ENCODE assay signal across 18 cellular contexts in genomic region chr17:62860962-62861873, GRCh38. TPM values are rescaled to one million over a fixed set of nuclear protein-coding genes. Genes with fewer than 3 reads are reported as not detected.
DNase-seq lines count a peak whose midpoint lies in the region; ATAC-seq and TF ChIP-seq lines count a peak whose summit lies in the region.
"Had no signal": no experiment of that assay in that cellular context is flagged by ENCODE, and none has a peak within 500 bp of the region (broad histone marks: within the 10 kb centered on the region; RNA-seq: fewer than 3 reads in every experiment).

No MANE protein-coding gene starts in this region.

- POLR2A ChIA-PET in HEK293 (lab: Yijun Ruan, JAX) (no interaction called here), Panc1 (lab: Charles Lee) (no interaction called here)

- no peaks in the 10 kb centered on the region for H4K20me1 ChIP-seq in hepatocyte (ENCODE audit: insufficient read depth, poor library complexity, severe bottlenecking)

- intact Hi-C loops in Panc1 (cut with micrococcal nuclease; ENCODE audit: unreplicated experiment): no loop called here
- intact Hi-C loops in breast epithelium (cut with DNase I; ENCODE audit: low total_unique reads): no loop called here

- H3K9me3 ChIP-seq in HEK293 (ENCODE audit: control insufficient read depth, insufficient read depth, low read depth, low read length) (no peaks in the 10 kb centered on the region), Panc1 (ENCODE audit: control insufficient read depth, insufficient read depth, low read depth, low read length) (no peaks in the 10 kb centered on the region), hepatocyte (ENCODE audit: low read depth) (no peaks in the 10 kb centered on the region), breast epithelium (no peaks in the 10 kb centered on the region)
- H3K9me3 ChIP-seq: gastrocnemius medialis had no signal

- H3K27ac ChIP-seq in HEK293 (ENCODE audit: extremely low read depth, low read depth, low read length) (0 out of 2 replicates have a peak overlapping the region, but pooled peaks have one; percentile 8), Panc1 (ENCODE audit: low read length) (no peak overlapping the region), hepatocyte (peak overlapping the region; percentile 71), breast epithelium (no peak overlapping the region)
- H3K27ac ChIP-seq: gastrocnemius medialis had no signal

- CTCF ChIA-PET in HEK293 (lab: Yijun Ruan, JAX) (no interaction called here), Panc1 (lab: Charles Lee) (interaction anchor here (0.6 kb wide), 1 partner anchor 23 kb away, joined by 5 read pairs; no protein-coding TSS in a partner anchor)

- H3K27me3 ChIP-seq in Panc1 (ENCODE audit: control insufficient read depth, insufficient read depth, low read length) (no peaks in the 10 kb centered on the region), hepatocyte (no peaks in the 10 kb centered on the region), breast epithelium (no peaks in the 10 kb centered on the region)
- H3K27me3 ChIP-seq: gastrocnemius medialis had no signal

- TF ChIP-seq CTCF in HEK293 (tag by site-specific recombination; IDR thresholded peaks at IDR 0.05): no peak
- no peak for TF ChIP-seq CTCF in Panc1 (IDR thresholded peaks at IDR 0.05)
- TF ChIP-seq CTCF in hepatocyte (IDR thresholded peaks at IDR 0.05; ENCODE audit: poor library complexity): no peak
- no peak for TF ChIP-seq CTCF in breast epithelium (IDR thresholded peaks at IDR 0.05)

- no peaks in the 10 kb centered on the region for H3K79me2 ChIP-seq in hepatocyte

- no peak for TF ChIP-seq POLR2A in breast epithelium (IDR thresholded peaks at IDR 0.05)

- H3K4me1 ChIP-seq in HEK293 (ENCODE audit: control insufficient read depth, insufficient read depth, low read length) (no peaks in the 10 kb centered on the region), Panc1 (ENCODE audit: control insufficient read depth, insufficient read depth, low read length) (no peaks in the 10 kb centered on the region), hepatocyte (ENCODE audit: insufficient read depth) (no peaks in the 10 kb centered on the region), breast epithelium (no peaks in the 10 kb centered on the region)
- H3K4me1 ChIP-seq: gastrocnemius medialis had no signal

- H3K36me3 ChIP-seq in HEK293 (ENCODE audit: control insufficient read depth in 2 of 2, insufficient read depth in 1 of 2, low read length in 2 of 2) (no peaks in the 10 kb centered on the region), Panc1 (ENCODE audit: control insufficient read depth, insufficient read depth, low read length) (no peaks in the 10 kb centered on the region), hepatocyte (replicated peaks; ENCODE audit: insufficient read depth, low read depth) (no peaks in the 10 kb centered on the region), breast epithelium (no peaks in the 10 kb centered on the region)
- H3K36me3 ChIP-seq: gastrocnemius medialis had no signal

- in situ Hi-C loops in Panc1 (cut with HindIII; ENCODE audit: low pct_unique_long_range_greater_than_20kb, low sequenced_read_pairs): no loop called here

- ATAC-seq in Panc1 (peak; percentile 33; the same call in 1 of the 2 replicates), HG02642 (IDR thresholded peaks at IDR 0.05; ENCODE audit: poor library complexity, unreplicated experiment) (no peak)
- ATAC-seq: activated CD8-positive, alpha-beta T cell treated with anti-CD3 and anti-CD28 coated beads, Interleukin-2, amount 10 ng/mL, durations not matched to agents 7 days and 5 days; gastrocnemius medialis; HepG2 had no signal

- H2AFZ ChIP-seq in hepatocyte: no peak overlapping the region

- WGBS in hepatocyte (ENCODE audit: low lambda C conversion rate, missing lambda C conversion rate): 50% methylated on average over 8 of the region's 8 CpGs

- H3K4me3 ChIP-seq in HEK293 (ENCODE audit: low read depth, low read length): no peak overlapping the region
- H3K4me3 ChIP-seq in Panc1 (ENCODE audit: low read depth in 2 of 2, low read length in 2 of 2): no peak overlapping the region
- H3K4me3 ChIP-seq in hepatocyte: no peak overlapping the region
- no peak overlapping the region for H3K4me3 ChIP-seq in skeletal muscle cell (ENCODE audit: low read depth, low read length)
- no peak overlapping the region for H3K4me3 ChIP-seq in breast epithelium
- H3K4me3 ChIP-seq: gastrocnemius medialis had no signal

- DNase-seq in Panc1 (ENCODE audit: low read depth, low spot score) (no peak), hepatocyte (ENCODE audit: low spot score) (peak; percentile 24), skeletal muscle cell (ENCODE audit: low read depth) (peak; percentile 15), superior temporal gyrus (ENCODE audit: extremely low spot score) (no peak), breast epithelium (ENCODE audit: low spot score in 2 of 2) (no peak)
- DNase-seq: activated CD8-positive, alpha-beta T cell treated with anti-CD3 and anti-CD28 coated beads, Interleukin-2, amount 10 ng/mL, durations not matched to agents 7 days and 5 days; cerebellar nuclear complex; gastrocnemius medialis; mammary epithelial cell; NCI-H2029; NCI-H774; SW 1271 had no signal

- peak overlapping the region; percentile 16 for H3K4me2 ChIP-seq in hepatocyte

- BruUV-seq in Panc1 (replicated peaks; lab: Mats Ljungman, UMichigan): no TSS peak

- no peaks in the 10 kb centered on the region for H3K9me2 ChIP-seq in hepatocyte (replicated peaks; ENCODE audit: insufficient read depth)

TF ChIP-seq in HEK293, 187 proteins besides CTCF, POLR2A, EP300 and RAD21:
- TF ChIP-seq ZNF221 (tag by site-specific recombination; IDR thresholded peaks at IDR 0.05; ENCODE audit: borderline replicate concordance): no peak
- no peak for TF ChIP-seq ZNF514 (tag by site-specific recombination; IDR thresholded peaks at IDR 0.05)
- TF ChIP-seq ZNF521 (tag by site-specific recombination; IDR thresholded peaks at IDR 0.05): no peak
- TF ChIP-seq ZNF394 (tag by site-specific recombination; IDR thresholded peaks at IDR 0.05; ENCODE audit: borderline replicate concordance): no peak
- TF ChIP-seq KLF7 (tag by site-specific recombination; IDR thresholded peaks at IDR 0.05; ENCODE audit: borderline replicate concordance): no peak
- no peak for TF ChIP-seq ZNF175 (tag by site-specific recombination; IDR thresholded peaks at IDR 0.05)
- TF ChIP-seq ZNF391 (tag by site-specific recombination; IDR thresholded peaks at IDR 0.05; ENCODE audit: borderline replicate concordance, low read depth): no peak

RNA-seq across cellular contexts. Expression of gene MARCHF10, which starts 53.1 kb away (rescaled TPM):
- total RNA-seq in Panc1 (2021; ENCODE audit: unreplicated experiment) (0.39 TPM), hepatocyte (not detected in 2 replicates), breast epithelium (under 1 TPM in 2 of 3 donors, not detected in 1; under 0.01 to 0.16 TPM)
- polyA plus RNA-seq in Panc1 (2012; ENCODE audit: insufficient read length): 0.91 TPM
- 0.81 TPM in 1 of 2 replicates, not detected in the other for polyA plus RNA-seq in hepatocyte
- total RNA-seq: activated CD8-positive, alpha-beta T cell treated with anti-CD3 and anti-CD28 coated beads, Interleukin-2, amount 10 ng/mL, durations not matched to agents 7 days and 5 days; activated T-helper 1 cell treated with anti-CD3 and anti-CD28 coated beads, Interleukin-12 subunit alpha, Interleukin-12 subunit beta, Interleukin-2, Interleukin-4 antibody, amounts not matched to agents 30 ng/mL and 10 ng/mL and 1 ng/mL, durations not matched to agents 14 hours and 24 hours and 36 hours; B cell; endothelial cell of umbilical vein; gastrocnemius medialis; HepG2 had no signal
- polyA plus RNA-seq: HepG2 had no signal

Comparison
In these comparisons a context has a peak if more than half of its experiments do, and no peak if none do; other contexts are left out.
1. H3K27ac ChIP-seq: peak in HEK293 (single experiment) and hepatocyte (single experiment); none in Panc1 (single experiment) and breast epithelium (0 of 2).
2. DNase-seq: peak in hepatocyte (single experiment) and skeletal muscle cell (single experiment); none in Panc1 (single experiment), superior temporal gyrus (single experiment) and breast epithelium (0 of 2).